10 cellular contexts compared by ENCODE assay signal in genomic region chr6:35034411-35035171, GRCh38.
A peak's percentile ranks its signal among the peaks of the same experiment; 100 is the strongest.
DNase-seq lines count a peak whose midpoint lies in the region; ATAC-seq, FAIRE-seq and TF ChIP-seq lines count a peak whose summit lies in the region.
"Had no signal": no experiment of that assay in that cellular context is flagged by ENCODE, and none has a peak within 500 bp of the region (broad histone marks: within the 10 kb centered on the region; RNA-seq: fewer than 3 reads in every experiment).

No MANE protein-coding gene starts in this region.

- H3K4me1 ChIP-seq in endothelial cell of umbilical vein (ENCODE audit: control insufficient read depth, extremely low read depth, insufficient read depth, low read length): peaks cover 26% of the 10 kb centered on the region
- peaks cover 30% of the 10 kb centered on the region for H3K4me1 ChIP-seq in mucosa of descending colon (ENCODE audit: low read depth)
- H3K4me1 ChIP-seq in uterus: no peaks in the 10 kb centered on the region
- H3K4me1 ChIP-seq: parathyroid adenoma had no signal

- no peaks in the 10 kb centered on the region for H4K20me1 ChIP-seq in endothelial cell of umbilical vein (replicated peaks; ENCODE audit: control insufficient read depth, extremely low read depth, insufficient read depth, low read length)

- TF ChIP-seq CTCF in endothelial cell of umbilical vein (IDR thresholded peaks at IDR 0.05; ENCODE audit: extremely low read depth in 1 of 2, insufficient read depth in 1 of 2, low read depth in 1 of 2, low read length in 2 of 2) (no peak), mucosa of descending colon (IDR thresholded peaks at IDR 0.05) (no peak), uterus (IDR thresholded peaks at IDR 0.05) (no peak)

- BruUV-seq in endothelial cell of umbilical vein (replicated peaks; lab: Mats Ljungman, UMichigan): TSS peak; percentile 65

- FAIRE-seq in endothelial cell of umbilical vein (lab: Jason Lieb, UNC): peak; percentile 80

- ATAC-seq in mucosa of descending colon (peak; percentile 92), GM18858 (IDR thresholded peaks at IDR 0.05; ENCODE audit: unreplicated experiment) (no peak)

- H3K27me3 ChIP-seq in endothelial cell of umbilical vein (ENCODE audit: control insufficient read depth in 2 of 2, insufficient read depth in 2 of 2, low read length in 2 of 2) (no peaks in the 10 kb centered on the region), uterus (no peaks in the 10 kb centered on the region)

- H2AFZ ChIP-seq in endothelial cell of umbilical vein (ENCODE audit: low read depth, low read length): peak overlapping the region; percentile 26
- H2AFZ ChIP-seq: parathyroid adenoma had no signal

- H3K27ac ChIP-seq in endothelial cell of umbilical vein (ENCODE audit: insufficient read depth, low read depth, low read length): peak overlapping the region; percentile 54
- peak overlapping the region; percentile 15 to 32 for H3K27ac ChIP-seq in uterus
- H3K27ac ChIP-seq: parathyroid adenoma had no signal

- H3K4me2 ChIP-seq in endothelial cell of umbilical vein (ENCODE audit: insufficient read depth, low read length): peak overlapping the region; percentile 60

- peak overlapping the region; percentile 8 for H3K9ac ChIP-seq in endothelial cell of umbilical vein (replicated peaks; ENCODE audit: extremely low read depth, insufficient read depth, low read length)
- H3K9ac ChIP-seq: parathyroid adenoma had no signal

- H3K36me3 ChIP-seq in endothelial cell of umbilical vein (ENCODE audit: control insufficient read depth in 2 of 2, extremely low read depth in 1 of 2, insufficient read depth in 2 of 2, low read length in 2 of 2): no peaks in the 10 kb centered on the region
- no peaks in the 10 kb centered on the region for H3K36me3 ChIP-seq in mucosa of descending colon (ENCODE audit: low read depth)
- H3K36me3 ChIP-seq in uterus: no peaks in the 10 kb centered on the region

- no peaks in the 10 kb centered on the region for H3K9me1 ChIP-seq in endothelial cell of umbilical vein (replicated peaks; ENCODE audit: control insufficient read depth, extremely low read depth, insufficient read depth, low read length)

- H3K9me3 ChIP-seq in endothelial cell of umbilical vein (replicated peaks; ENCODE audit: control insufficient read depth, insufficient read depth, low read length): no peaks in the 10 kb centered on the region
- no peaks in the 10 kb centered on the region for H3K9me3 ChIP-seq in mucosa of descending colon
- no peaks in the 10 kb centered on the region for H3K9me3 ChIP-seq in uterus

- H3K79me2 ChIP-seq in endothelial cell of umbilical vein (ENCODE audit: control insufficient read depth, insufficient read depth, low read length): no peaks in the 10 kb centered on the region

- intact Hi-C loops in endothelial cell of umbilical vein (cut with micrococcal nuclease): loop anchor here (1.0 kb wide), 2 partner anchors 8 to 10 kb away; no protein-coding TSS in a partner anchor
- intact Hi-C loops in mucosa of descending colon (cut with DNase I, micrococcal nuclease): no loop called here
- intact Hi-C loops in uterus (cut with DNase I; ENCODE audit: low total_unique reads): no loop called here

- CTCF ChIA-PET in endothelial cell of umbilical vein (lab: Charles Lee): interaction anchor here (0.9 to 1.6 kb wide), 5 partner anchors 13 to 105 kb away, joined by 3 to 7 read pairs (median 4); no protein-coding TSS in a partner anchor

- dilution Hi-C loops in endothelial cell of umbilical vein (cut with MboI; ENCODE audit: extremely low pct_ligation_motif_present, low sequenced_read_pairs): no loop called here

- H3K4me3 ChIP-seq in endothelial cell of umbilical vein (replicated peaks in 1 of 3; ENCODE audit: insufficient read depth in 1 of 3, low read depth in 1 of 3, low read length in 3 of 3) (no peak overlapping the region), mucosa of descending colon (no peak overlapping the region), uterus (no peak overlapping the region)

- POLR2A ChIA-PET in endothelial cell of umbilical vein (lab: Charles Lee): interaction anchor here (1.0 kb wide), 1 partner anchor 8 kb away, joined by 3 read pairs; no protein-coding TSS in a partner anchor

- TF ChIP-seq POLR2A in endothelial cell of umbilical vein (IDR thresholded peaks at IDR 0.05; ENCODE audit: low read depth, low read length) (no peak), uterus (IDR thresholded peaks at IDR 0.05) (no peak)

- DNase-seq in NCI-H345 (lab: John Stamatoyannopoulos, UW): peak; percentile 19
- DNase-seq in NCI-H345 treated with DMSO at 0.1 percent for 48 hours (lab: John Stamatoyannopoulos, UW; ENCODE audit: unreplicated experiment): no peak
- peak; percentile 88 for DNase-seq in endothelial cell of umbilical vein (ENCODE audit: low read depth, low spot score)
- DNase-seq in mucosa of descending colon: peak; percentile 82 to 89 (median 85)
- DNase-seq in uterus: peak in 1 of 2 donors; percentile 50
- no peak for DNase-seq in Ammon's horn (ENCODE audit: low spot score)
- no peak for DNase-seq in T1000 (lab: John Stamatoyannopoulos, UW)
- DNase-seq: cortex of kidney had no signal

TF ChIP-seq in endothelial cell of umbilical vein, 7 proteins besides CTCF, POLR2A, EP300 and RAD21:
- TF ChIP-seq GATA2 (IDR thresholded peaks at IDR 0.05; ENCODE audit: insufficient read depth, insufficient read length, low read depth, low read length) (no peak), JUN (IDR thresholded peaks at IDR 0.05; ENCODE audit: borderline replicate concordance, insufficient read depth, insufficient read length, low read depth) (peak; percentile 38), FOS (IDR thresholded peaks at IDR 0.05; ENCODE audit: borderline replicate concordance, insufficient read depth, low read length) (no peak), MYC (IDR thresholded peaks at IDR 0.05; ENCODE audit: low read depth, low read length) (no peak), POLR2AphosphoS5 (IDR thresholded peaks at IDR 0.05; ENCODE audit: insufficient read depth, low read depth, low read length) (no peak), MAX (IDR thresholded peaks at IDR 0.05; ENCODE audit: insufficient read depth, insufficient read length) (no peak), EZH2 (IDR thresholded peaks at IDR 0.05; ENCODE audit: borderline replicate concordance, low read depth, low read length, severe bottlenecking) (no peak)

Comparison
In these comparisons a context has a peak if more than half of its experiments do, and no peak if none do; other contexts are left out.
1. DNase-seq: peak in NCI-H345 (single experiment), endothelial cell of umbilical vein (single experiment) and mucosa of descending colon (3 of 3); none in NCI-H345 treated with DMSO at 0.1 percent for 48 hours (single experiment), Ammon's horn (single experiment) and T1000 (single experiment).